ENCODE assay signal across 2 cellular contexts in genomic region chr3:114176487-114176886, GRCh38.
TF ChIP-seq lines count a peak whose summit lies in the region.

No MANE protein-coding gene starts in this region.

TF ChIP-seq in GM23338, 12 proteins besides CTCF, POLR2A, EP300 and RAD21 (continued from another document):
- no peak for TF ChIP-seq ETS1 (IDR thresholded peaks at IDR 0.05)
- TF ChIP-seq POLR2AphosphoS5 (IDR thresholded peaks at IDR 0.05; ENCODE audit: low read depth) = no peak
- TF ChIP-seq EZH2phosphoT487 (IDR thresholded peaks at IDR 0.05; ENCODE audit: unreplicated experiment) = no peak
- TF ChIP-seq ZNF331 (CRISPR knock-in tag; IDR thresholded peaks at IDR 0.05; ENCODE audit: low read depth) = no peak
- TF ChIP-seq ZNF462 (CRISPR knock-in tag; IDR thresholded peaks at IDR 0.05) = no peak
- no peak for TF ChIP-seq REST (IDR thresholded peaks at IDR 0.05; ENCODE audit: unreplicated experiment)
- no peak for TF ChIP-seq CREB1 (CRISPR knock-in tag; IDR thresholded peaks at IDR 0.05; ENCODE audit: low read depth)
- TF ChIP-seq JUNB (IDR thresholded peaks at IDR 0.05; ENCODE audit: unreplicated experiment) = no peak
- TF ChIP-seq ZNF114 (CRISPR knock-in tag; IDR thresholded peaks at IDR 0.05) = no peak
- TF ChIP-seq EZH2 (IDR thresholded peaks at IDR 0.05; ENCODE audit: low read depth, unreplicated experiment) = no peak

TF ChIP-seq in neural cell, 6 proteins besides CTCF, POLR2A, EP300 and RAD21 (continued from another document):
- TF ChIP-seq REST (IDR thresholded peaks at IDR 0.05; ENCODE audit: borderline replicate concordance) (no peak), SMC3 (conservative IDR thresholded peaks at IDR 0.05; ENCODE audit: poor library complexity) (no peak)
